22 cellular contexts compared by ENCODE assay signal in the genomic region with DNA sequence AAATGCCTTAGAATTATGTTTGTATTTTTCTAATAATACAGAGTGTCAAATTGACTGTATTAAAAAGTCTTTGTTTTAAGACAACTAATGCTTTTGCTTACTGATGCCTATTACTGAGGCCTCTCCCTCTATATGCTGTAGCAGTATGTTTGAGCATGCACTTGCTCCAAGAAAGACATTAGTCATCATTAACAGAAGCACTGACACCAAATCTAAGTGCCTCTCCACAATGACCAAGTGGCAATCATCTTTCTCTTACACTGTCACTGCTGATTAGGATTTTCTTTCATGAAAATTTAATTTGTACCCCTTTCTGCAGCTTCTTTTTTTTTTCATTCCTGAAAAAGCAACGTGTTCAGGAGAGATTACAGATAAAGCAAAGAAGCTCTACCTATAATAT. TPM values are rescaled to one million over a fixed set of nuclear protein-coding genes. Genes with fewer than 3 reads are reported as not detected.
DNase-seq lines count a peak whose midpoint lies in the region; ATAC-seq and TF ChIP-seq lines count a peak whose summit lies in the region.
"Had no signal": no experiment of that assay in that cellular context is flagged by ENCODE, and none has a peak within 500 bp of the region (broad histone marks: within the 10 kb centered on the region; RNA-seq: fewer than 3 reads in every experiment).

No MANE protein-coding gene starts in this region.

- ATAC-seq in HG02852 (IDR thresholded peaks at IDR 0.05; ENCODE audit: unreplicated experiment): no peak
- no peak for ATAC-seq in GM21786 (IDR thresholded peaks at IDR 0.05; ENCODE audit: unreplicated experiment)
- ATAC-seq: foreskin keratinocyte; stimulated activated effector memory CD8-positive, alpha-beta T cell treated with anti-CD3 and anti-CD28 coated beads, Interleukin-12 subunit alpha, Interleukin-12 subunit beta, amount 100 ng/mL, for 72 hours had no signal

- CTCF ChIA-PET in HEK293 (lab: Yijun Ruan, JAX): no interaction called here
- CTCF ChIA-PET in activated CD4-positive, alpha-beta memory T cell treated with anti-CD3 and anti-CD28 coated beads, Interleukin-2, amount 10 ng/mL, durations not matched to agents 7 days and 5 days (lab: Charles Lee): no interaction called here

- peak; percentile 37 for DNase-seq in Caki2 (ENCODE audit: low read depth)
- DNase-seq in NCI-H524 treated with DMSO at 0.1 percent for 48 hours (lab: John Stamatoyannopoulos, UW): peak; percentile 6
- DNase-seq in glutamatergic neuron: no peak
- DNase-seq in activated CD4-positive, alpha-beta memory T cell treated with anti-CD3 and anti-CD28 coated beads, Interleukin-2, amount 10 ng/mL, durations not matched to agents 7 days and 5 days: no peak
- DNase-seq: activated CD4-positive, alpha-beta T cell treated with anti-CD3 and anti-CD28 coated beads, Interleukin-2, amount 50 U/mL, for 48 hours; activated CD4-positive, CD25-positive, alpha-beta regulatory T cell; activated effector memory CD4-positive, alpha-beta T cell treated with Interleukin-2 at 50 U/mL for 16 hours; effector CD4-positive, alpha-beta T cell; foreskin keratinocyte; HFFc6; hypothalamus; NCI-H1930; NCI-H446; stimulated activated CD4-positive, alpha-beta T cell treated with anti-CD3 and anti-CD28 coated beads, Interleukin-1b, Interleukin-23, amount 100 ng/mL, for 48 hours; T1000 had no signal

- H3K36me3 ChIP-seq in HEK293 (ENCODE audit: control insufficient read depth in 2 of 2, insufficient read depth in 1 of 2, low read length in 2 of 2): no peaks in the 10 kb centered on the region

- no peaks in the 10 kb centered on the region for H3K9me3 ChIP-seq in HEK293 (ENCODE audit: control insufficient read depth, insufficient read depth, low read depth, low read length)

- no peak overlapping the region for H3K27ac ChIP-seq in HEK293 (ENCODE audit: extremely low read depth, low read depth, low read length)
- H3K27ac ChIP-seq: foreskin keratinocyte, parathyroid adenoma had no signal

- no peak overlapping the region for H3K4me3 ChIP-seq in HEK293 (ENCODE audit: low read depth, low read length)

- peaks cover 16% of the 10 kb centered on the region for H3K4me1 Mint-ChIP-seq in glutamatergic neuron (ENCODE audit: low read depth, unreplicated experiment)
- H3K4me1 Mint-ChIP-seq in activated CD4-positive, alpha-beta memory T cell treated with anti-CD3 and anti-CD28 coated beads, Interleukin-2, amount 10 ng/mL, durations not matched to agents 7 days and 5 days: peaks cover 3% of the 10 kb centered on the region
- H3K4me1 Mint-ChIP-seq: CD14-positive monocyte; stimulated activated effector memory CD8-positive, alpha-beta T cell treated with anti-CD3 and anti-CD28 coated beads, Interleukin-12 subunit alpha, Interleukin-12 subunit beta, amount 100 ng/mL, for 72 hours had no signal

- in situ Hi-C loops in Caki2 (cut with HindIII; ENCODE audit: low pct_unique_long_range_greater_than_20kb, low sequenced_read_pairs): no loop called here

- peak overlapping the region; percentile 72 for H3K27ac Mint-ChIP-seq in glutamatergic neuron (ENCODE audit: unreplicated experiment)
- no peak overlapping the region for H3K27ac Mint-ChIP-seq in activated CD4-positive, alpha-beta memory T cell treated with anti-CD3 and anti-CD28 coated beads, Interleukin-2, amount 10 ng/mL, durations not matched to agents 7 days and 5 days
- H3K27ac Mint-ChIP-seq: CD14-positive monocyte; HFFc6; nephron; stimulated activated effector memory CD8-positive, alpha-beta T cell treated with anti-CD3 and anti-CD28 coated beads, Interleukin-12 subunit alpha, Interleukin-12 subunit beta, amount 100 ng/mL, for 72 hours had no signal

- no peaks in the 10 kb centered on the region for H3K9me3 Mint-ChIP-seq in glutamatergic neuron (ENCODE audit: unreplicated experiment)
- H3K9me3 Mint-ChIP-seq in activated CD4-positive, alpha-beta memory T cell treated with anti-CD3 and anti-CD28 coated beads, Interleukin-2, amount 10 ng/mL, durations not matched to agents 7 days and 5 days: no peaks in the 10 kb centered on the region
- H3K9me3 Mint-ChIP-seq: CD14-positive monocyte; HFFc6; nephron; stimulated activated effector memory CD8-positive, alpha-beta T cell treated with anti-CD3 and anti-CD28 coated beads, Interleukin-12 subunit alpha, Interleukin-12 subunit beta, amount 100 ng/mL, for 72 hours had no signal

- H3K36me3 Mint-ChIP-seq in glutamatergic neuron (ENCODE audit: unreplicated experiment): no peaks in the 10 kb centered on the region
- peaks cover 3% of the 10 kb centered on the region for H3K36me3 Mint-ChIP-seq in activated CD4-positive, alpha-beta memory T cell treated with anti-CD3 and anti-CD28 coated beads, Interleukin-2, amount 10 ng/mL, durations not matched to agents 7 days and 5 days (ENCODE audit: low read depth)

- peaks cover 10% of the 10 kb centered on the region; the same call in 1 of the 2 replicates for H3K4me1 ChIP-seq in HEK293 (ENCODE audit: control insufficient read depth, insufficient read depth, low read length)
- H3K4me1 ChIP-seq: parathyroid adenoma had no signal

- POLR2A ChIA-PET in HEK293 (lab: Yijun Ruan, JAX): no interaction called here
- POLR2A ChIA-PET in activated CD4-positive, alpha-beta memory T cell treated with anti-CD3 and anti-CD28 coated beads, Interleukin-2, amount 10 ng/mL, durations not matched to agents 7 days and 5 days (lab: Charles Lee): no interaction called here

- TF ChIP-seq CTCF in HEK293 (tag by site-specific recombination; IDR thresholded peaks at IDR 0.05) (no peak), glutamatergic neuron (IDR thresholded peaks at IDR 0.05; ENCODE audit: partially characterized antibody, unreplicated experiment) (no peak)

- no peak overlapping the region for H3K4me3 Mint-ChIP-seq in glutamatergic neuron (ENCODE audit: unreplicated experiment)
- H3K4me3 Mint-ChIP-seq in activated CD4-positive, alpha-beta memory T cell treated with anti-CD3 and anti-CD28 coated beads, Interleukin-2, amount 10 ng/mL, durations not matched to agents 7 days and 5 days: no peak overlapping the region
- H3K4me3 Mint-ChIP-seq: CD14-positive monocyte; HFFc6; nephron; stimulated activated effector memory CD8-positive, alpha-beta T cell treated with anti-CD3 and anti-CD28 coated beads, Interleukin-12 subunit alpha, Interleukin-12 subunit beta, amount 100 ng/mL, for 72 hours had no signal

- H3K27me3 Mint-ChIP-seq in glutamatergic neuron (ENCODE audit: unreplicated experiment): no peaks in the 10 kb centered on the region
- no peaks in the 10 kb centered on the region for H3K27me3 Mint-ChIP-seq in activated CD4-positive, alpha-beta memory T cell treated with anti-CD3 and anti-CD28 coated beads, Interleukin-2, amount 10 ng/mL, durations not matched to agents 7 days and 5 days

TF ChIP-seq in HEK293, 187 proteins besides CTCF, POLR2A, EP300 and RAD21:
- TF ChIP-seq ZNF16 (tag by site-specific recombination; IDR thresholded peaks at IDR 0.05; ENCODE audit: low read depth) (no peak), FEZF1 (tag by site-specific recombination; IDR thresholded peaks at IDR 0.05) (peak; percentile 58), ZEB2 (tag by site-specific recombination; IDR thresholded peaks at IDR 0.05) (no peak), ZFP41 (tag by site-specific recombination; IDR thresholded peaks at IDR 0.05; ENCODE audit: borderline replicate concordance) (no peak), OSR2 (tag by site-specific recombination; IDR thresholded peaks at IDR 0.05) (0 out of 2 replicates have a peak, but pooled peaks have one; percentile 30), ZNF660 (tag by site-specific recombination; IDR thresholded peaks at IDR 0.05) (0 out of 2 replicates have a peak, but pooled peaks have one; percentile 33), SP7 (tag by site-specific recombination; IDR thresholded peaks at IDR 0.05) (peak; percentile 26; the same call in 1 of the 2 replicates), TCF7L2 (IDR thresholded peaks at IDR 0.05; ENCODE audit: borderline replicate concordance, low read depth, low read length) (no peak)
- TF ChIP-seq, protein P1, sequence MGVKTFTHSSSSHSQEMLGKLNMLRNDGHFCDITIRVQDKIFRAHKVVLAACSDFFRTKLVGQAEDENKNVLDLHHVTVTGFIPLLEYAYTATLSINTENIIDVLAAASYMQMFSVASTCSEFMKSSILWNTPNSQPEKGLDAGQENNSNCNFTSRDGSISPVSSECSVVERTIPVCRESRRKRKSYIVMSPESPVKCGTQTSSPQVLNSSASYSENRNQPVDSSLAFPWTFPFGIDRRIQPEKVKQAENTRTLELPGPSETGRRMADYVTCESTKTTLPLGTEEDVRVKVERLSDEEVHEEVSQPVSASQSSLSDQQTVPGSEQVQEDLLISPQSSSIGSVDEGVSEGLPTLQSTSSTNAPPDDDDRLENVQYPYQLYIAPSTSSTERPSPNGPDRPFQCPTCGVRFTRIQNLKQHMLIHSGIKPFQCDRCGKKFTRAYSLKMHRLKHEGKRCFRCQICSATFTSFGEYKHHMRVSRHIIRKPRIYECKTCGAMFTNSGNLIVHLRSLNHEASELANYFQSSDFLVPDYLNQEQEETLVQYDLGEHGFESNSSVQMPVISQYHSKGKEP (tag by site-specific recombination; IDR thresholded peaks at IDR 0.05): no peak
- TF ChIP-seq, protein P2, sequence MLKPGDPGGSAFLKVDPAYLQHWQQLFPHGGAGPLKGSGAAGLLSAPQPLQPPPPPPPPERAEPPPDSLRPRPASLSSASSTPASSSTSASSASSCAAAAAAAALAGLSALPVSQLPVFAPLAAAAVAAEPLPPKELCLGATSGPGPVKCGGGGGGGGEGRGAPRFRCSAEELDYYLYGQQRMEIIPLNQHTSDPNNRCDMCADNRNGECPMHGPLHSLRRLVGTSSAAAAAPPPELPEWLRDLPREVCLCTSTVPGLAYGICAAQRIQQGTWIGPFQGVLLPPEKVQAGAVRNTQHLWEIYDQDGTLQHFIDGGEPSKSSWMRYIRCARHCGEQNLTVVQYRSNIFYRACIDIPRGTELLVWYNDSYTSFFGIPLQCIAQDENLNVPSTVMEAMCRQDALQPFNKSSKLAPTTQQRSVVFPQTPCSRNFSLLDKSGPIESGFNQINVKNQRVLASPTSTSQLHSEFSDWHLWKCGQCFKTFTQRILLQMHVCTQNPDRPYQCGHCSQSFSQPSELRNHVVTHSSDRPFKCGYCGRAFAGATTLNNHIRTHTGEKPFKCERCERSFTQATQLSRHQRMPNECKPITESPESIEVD (tag by site-specific recombination; IDR thresholded peaks at IDR 0.05): peak; percentile 35; the same call in 1 of the 2 replicates

RNA-seq across cellular contexts. Expression of a gene that starts 11.1 kb away (rescaled TPM):
- total RNA-seq in Caki2 (2014; rRNA removed; shearing (Covaris generic); ENCODE audit: low replicate concordance): not detected in 2 replicates
- total RNA-seq in glutamatergic neuron (ENCODE audit: unreplicated experiment): 3.4 TPM
- not detected for total RNA-seq in activated CD4-positive, alpha-beta memory T cell treated with anti-CD3 and anti-CD28 coated beads, Interleukin-2, amount 10 ng/mL, durations not matched to agents 7 days and 5 days
- total RNA-seq: foreskin keratinocyte, HFFc6 had no signal

Comparison
In these comparisons a context has a peak if more than half of its experiments do, and no peak if none do; other contexts are left out.
1. DNase-seq: peak in Caki2 (single experiment) and NCI-H524 treated with DMSO at 0.1 percent for 48 hours (single experiment); none in glutamatergic neuron (single experiment) and activated CD4-positive, alpha-beta memory T cell treated with anti-CD3 and anti-CD28 coated beads, Interleukin-2, amount 10 ng/mL, durations not matched to agents 7 days and 5 days (single experiment).